ENCODE assay signal across 11 cellular contexts in the genomic region with DNA sequence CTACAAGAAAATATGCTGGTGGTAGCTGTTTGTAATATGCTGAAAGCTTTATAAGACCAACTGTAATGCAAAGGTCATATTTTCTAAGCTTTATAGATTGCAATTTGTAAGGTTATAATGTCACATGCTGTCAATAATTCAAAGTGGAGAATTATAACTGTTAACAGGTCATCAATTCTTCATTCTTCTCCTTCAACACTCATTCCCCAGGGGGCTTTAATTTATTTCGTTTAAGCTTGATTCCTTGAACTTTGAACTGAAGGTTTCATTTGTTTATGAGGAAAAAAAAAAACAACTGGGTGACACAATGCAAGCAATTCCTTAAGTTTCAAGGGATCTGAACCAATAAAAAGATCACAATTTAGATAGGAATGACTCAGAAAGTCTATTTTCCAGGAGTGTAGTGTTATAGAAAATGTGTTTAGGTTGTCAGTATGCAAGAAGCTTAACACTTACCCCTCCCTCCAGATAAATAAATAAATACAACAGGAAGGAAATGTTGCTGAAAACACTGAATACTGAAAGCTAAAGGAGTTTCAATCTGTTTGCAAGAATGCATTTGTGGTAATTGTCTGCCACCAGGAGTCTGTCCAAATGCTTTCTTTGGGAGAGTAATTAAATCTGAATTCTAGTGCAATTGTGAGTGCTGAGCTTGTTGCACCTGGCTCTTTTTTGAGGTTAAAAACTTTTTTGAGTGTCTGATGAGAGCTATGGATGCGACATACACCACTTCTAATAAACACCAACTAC.
A peak's percentile ranks its signal among the peaks of the same experiment; 100 is the strongest.
DNase-seq lines count a peak whose midpoint lies in the region; ATAC-seq and TF ChIP-seq lines count a peak whose summit lies in the region.
"Had no signal": no experiment of that assay in that cellular context is flagged by ENCODE, and none has a peak within 500 bp of the region (broad histone marks: within the 10 kb centered on the region; RNA-seq: fewer than 3 reads in every experiment).

No MANE protein-coding gene starts in this region.

- peak; percentile 20 for DNase-seq in GM06990 (ENCODE audit: extremely low read depth, insufficient read length)
- DNase-seq in DMS53 (lab: John Stamatoyannopoulos, UW): no peak
- no peak for DNase-seq in NCI-H748 (lab: John Stamatoyannopoulos, UW; ENCODE audit: unreplicated experiment)
- no peak for DNase-seq in gastrocnemius medialis
- no peak for DNase-seq in breast epithelium (ENCODE audit: low spot score in 2 of 2)
- DNase-seq: activated CD8-positive, alpha-beta memory T cell treated with anti-CD3 and anti-CD28 coated beads, Interleukin-2, amount 50 U/mL, for 4 hours; left colon; NCI-H2227 treated with DMSO at 0.1 percent for 48 hours had no signal

- peak; percentile 89 for ATAC-seq in GM19351 (IDR thresholded peaks at IDR 0.05; ENCODE audit: unreplicated experiment)
- ATAC-seq in HG02759 (IDR thresholded peaks at IDR 0.05; ENCODE audit: unreplicated experiment): peak; percentile 79
- no peak for ATAC-seq in gastrocnemius medialis

- peak overlapping the region; percentile 7; the same call in 1 of the 2 replicates for H3K27ac ChIP-seq in KMS-11
- H3K27ac ChIP-seq in gastrocnemius medialis: no peak overlapping the region
- H3K27ac ChIP-seq in breast epithelium: no peak overlapping the region

- H3K9me3 ChIP-seq in gastrocnemius medialis: no peaks in the 10 kb centered on the region
- no peaks in the 10 kb centered on the region for H3K9me3 ChIP-seq in breast epithelium

- H3K36me3 ChIP-seq in GM06990 (ENCODE audit: control insufficient read depth, insufficient read depth, low read length) (no peaks in the 10 kb centered on the region), KMS-11 (ENCODE audit: insufficient read depth) (no peaks in the 10 kb centered on the region), gastrocnemius medialis (no peaks in the 10 kb centered on the region), breast epithelium (no peaks in the 10 kb centered on the region)

- in situ Hi-C loops in gastrocnemius medialis (cut with MboI; ENCODE audit: low sequenced_read_pairs in 4 of 4): no loop called here

- no peak overlapping the region for H2AFZ ChIP-seq in KMS-11 (ENCODE audit: low read depth)

- peak overlapping the region; percentile 7; the same call in 1 of the 2 replicates for H3K4me2 ChIP-seq in KMS-11

- intact Hi-C loops in gastrocnemius medialis (cut with DNase I; ENCODE audit: low total_unique reads): no loop called here
- intact Hi-C loops in breast epithelium (cut with DNase I; ENCODE audit: low total_unique reads): no loop called here

- H3K4me1 ChIP-seq in KMS-11 (ENCODE audit: low read depth, poor library complexity, severe bottlenecking) (peaks cover 24% of the 10 kb centered on the region), gastrocnemius medialis (no peaks in the 10 kb centered on the region), breast epithelium (no peaks in the 10 kb centered on the region)

- peak; percentile 40 for TF ChIP-seq CTCF in GM06990 (IDR thresholded peaks at IDR 0.05; ENCODE audit: insufficient read depth, low read length, poor library complexity, severe bottlenecking)
- no peak for TF ChIP-seq CTCF in KMS-11 (conservative IDR thresholded peaks at IDR 0.05; ENCODE audit: low read depth, low read length)
- no peak for TF ChIP-seq CTCF in gastrocnemius medialis (IDR thresholded peaks at IDR 0.05 in 4 of 5, conservative IDR thresholded peaks at IDR 0.05 in 1 of 5)
- TF ChIP-seq CTCF in breast epithelium (IDR thresholded peaks at IDR 0.05): no peak

- H3K27me3 ChIP-seq in GM06990 (replicated peaks; ENCODE audit: control insufficient read depth, insufficient read depth, low read length): no peaks in the 10 kb centered on the region
- H3K27me3 ChIP-seq in KMS-11 (ENCODE audit: insufficient read depth, low read depth): no peaks in the 10 kb centered on the region
- no peaks in the 10 kb centered on the region for H3K27me3 ChIP-seq in gastrocnemius medialis
- no peaks in the 10 kb centered on the region for H3K27me3 ChIP-seq in breast epithelium

- no peak overlapping the region for H3K9ac ChIP-seq in KMS-11

- H4K20me1 ChIP-seq in KMS-11 (ENCODE audit: insufficient read depth): no peaks in the 10 kb centered on the region

- no peak overlapping the region for H3K4me3 ChIP-seq in GM06990 (replicated peaks; ENCODE audit: low read depth, low read length)
- H3K4me3 ChIP-seq in KMS-11 (IDR thresholded peaks at IDR 0.05; ENCODE audit: insufficient read depth, low read depth, low read length): no peak overlapping the region
- no peak overlapping the region for H3K4me3 ChIP-seq in gastrocnemius medialis
- H3K4me3 ChIP-seq in breast epithelium: no peak overlapping the region

- H3K79me2 ChIP-seq in KMS-11 (ENCODE audit: insufficient read depth, low read depth): no peaks in the 10 kb centered on the region

- no peak for TF ChIP-seq POLR2A in gastrocnemius medialis (IDR thresholded peaks at IDR 0.05)
- TF ChIP-seq POLR2A in breast epithelium (IDR thresholded peaks at IDR 0.05): no peak

Comparison
In these comparisons a context has a peak if more than half of its experiments do, and no peak if none do; other contexts are left out.
1. ATAC-seq: peak in GM19351 (single experiment) and HG02759 (single experiment); none in gastrocnemius medialis (0 of 2).